Comparison of ENCODE assay signal across 1 cellular context in genomic region chr17:7572588-7573323, GRCh38.
TF ChIP-seq lines count a peak whose summit lies in the region.

No MANE protein-coding gene starts in this region.

TF ChIP-seq in endothelial cell of umbilical vein, 7 proteins besides CTCF, POLR2A, EP300 and RAD21:
- TF ChIP-seq MYC (IDR thresholded peaks at IDR 0.05; ENCODE audit: low read depth, low read length) (no peak), JUN (IDR thresholded peaks at IDR 0.05; ENCODE audit: borderline replicate concordance, insufficient read depth, insufficient read length, low read depth) (no peak), EZH2 (IDR thresholded peaks at IDR 0.05; ENCODE audit: borderline replicate concordance, low read depth, low read length, severe bottlenecking) (no peak), POLR2AphosphoS5 (IDR thresholded peaks at IDR 0.05; ENCODE audit: insufficient read depth, low read depth, low read length) (peak; percentile 100), GATA2 (IDR thresholded peaks at IDR 0.05; ENCODE audit: insufficient read depth, insufficient read length, low read depth, low read length) (no peak), FOS (IDR thresholded peaks at IDR 0.05; ENCODE audit: borderline replicate concordance, insufficient read depth, low read length) (no peak)
